In genomic region chr7:73341877-73342276, GRCh38 we compare ENCODE assay signal across 10 cellular contexts. TPM values are rescaled to one million over a fixed set of nuclear protein-coding genes. Genes with fewer than 3 reads are reported as not detected.
DNase-seq lines count a peak whose midpoint lies in the region; ATAC-seq and TF ChIP-seq lines count a peak whose summit lies in the region.
"Had no signal": no experiment of that assay in that cellular context is flagged by ENCODE, and none has a peak within 500 bp of the region (broad histone marks: within the 10 kb centered on the region; RNA-seq: fewer than 3 reads in every experiment).

No MANE protein-coding gene starts in this region.

- no peaks in the 10 kb centered on the region for H3K79me2 ChIP-seq in OCI-LY3 (ENCODE audit: low read length)

- peaks cover 3% of the 10 kb centered on the region for H3K4me1 Mint-ChIP-seq in activated CD8-positive, alpha-beta T cell treated with anti-CD3 and anti-CD28 coated beads for 36 hours (ENCODE audit: low read depth)
- no peaks in the 10 kb centered on the region for H3K4me1 Mint-ChIP-seq in activated CD8-positive, alpha-beta T cell treated with anti-CD3 and anti-CD28 coated beads, Interleukin-2, amount 10 ng/mL, durations not matched to agents 7 days and 5 days (ENCODE audit: low read depth)
- peaks cover 3% of the 10 kb centered on the region for H3K4me1 Mint-ChIP-seq in glutamatergic neuron (ENCODE audit: low read depth, unreplicated experiment)

- DNase-seq in activated CD8-positive, alpha-beta T cell treated with anti-CD3 and anti-CD28 coated beads for 36 hours, result peak; percentile 13
- DNase-seq in activated CD8-positive, alpha-beta T cell treated with anti-CD3 and anti-CD28 coated beads, Interleukin-2, amount 10 ng/mL, durations not matched to agents 7 days and 5 days, result no peak
- DNase-seq in fibroblast of mammary gland (ENCODE audit: low read depth), result peak; percentile 88
- DNase-seq in upper lobe of right lung, result no peak
- DNase-seq in glutamatergic neuron, result no peak
- DNase-seq: Peyer's patch had no signal

- H3K4me1 ChIP-seq in OCI-LY3 (ENCODE audit: low read length) (no peaks in the 10 kb centered on the region), upper lobe of right lung (no peaks in the 10 kb centered on the region)
- H3K4me1 ChIP-seq: Peyer's patch had no signal

- H3K27ac ChIP-seq in OCI-LY3 (ENCODE audit: low read length) (no peak overlapping the region), upper lobe of right lung (no peak overlapping the region)
- H3K27ac ChIP-seq: Peyer's patch had no signal

- H2AFZ ChIP-seq in OCI-LY3 (ENCODE audit: low read depth, low read length), result no peak overlapping the region

- intact Hi-C loops in activated CD8-positive, alpha-beta T cell treated with anti-CD3 and anti-CD28 coated beads for 36 hours (cut with micrococcal nuclease), result no loop called here
- intact Hi-C loops in upper lobe of right lung (cut with DNase I), result no loop called here

- H3K4me3 ChIP-seq in OCI-LY3 (ENCODE audit: low read length), result no peak overlapping the region
- no peak overlapping the region for H3K4me3 ChIP-seq in fibroblast of mammary gland (ENCODE audit: control insufficient read depth, low read depth, low read length)
- H3K4me3 ChIP-seq in upper lobe of right lung, result no peak overlapping the region
- H3K4me3 ChIP-seq: Peyer's patch had no signal

- H3K36me3 ChIP-seq in OCI-LY3 (replicated peaks; ENCODE audit: low read depth, low read length) (no peaks in the 10 kb centered on the region), upper lobe of right lung (no peaks in the 10 kb centered on the region)
- H3K36me3 ChIP-seq: Peyer's patch had no signal

- no peak overlapping the region for H3K9ac ChIP-seq in OCI-LY3 (ENCODE audit: low read length)

- no peaks in the 10 kb centered on the region for H4K20me1 ChIP-seq in OCI-LY3 (ENCODE audit: insufficient read depth, low read length)

- CTCF ChIA-PET in activated CD8-positive, alpha-beta T cell treated with anti-CD3 and anti-CD28 coated beads for 36 hours (lab: Charles Lee), result no interaction called here
- CTCF ChIA-PET in activated CD8-positive, alpha-beta T cell treated with anti-CD3 and anti-CD28 coated beads, Interleukin-2, amount 10 ng/mL, durations not matched to agents 7 days and 5 days (lab: Charles Lee), result no interaction called here

- no peaks in the 10 kb centered on the region for H3K27me3 ChIP-seq in OCI-LY3 (ENCODE audit: low read depth, low read length)
- no peaks in the 10 kb centered on the region for H3K27me3 ChIP-seq in upper lobe of right lung
- H3K27me3 ChIP-seq: Peyer's patch had no signal

- peak; percentile 42 for ATAC-seq in activated CD8-positive, alpha-beta T cell treated with anti-CD3 and anti-CD28 coated beads for 36 hours
- ATAC-seq in activated CD8-positive, alpha-beta T cell treated with anti-CD3 and anti-CD28 coated beads, Interleukin-2, amount 10 ng/mL, durations not matched to agents 7 days and 5 days, result no peak
- ATAC-seq in upper lobe of right lung (peak; percentile 45), HG03439 (IDR thresholded peaks at IDR 0.05; ENCODE audit: unreplicated experiment) (no peak)
- no peak for ATAC-seq in activated CD4-positive, CD25-positive, alpha-beta regulatory T cell treated with anti-CD3 and anti-CD28 coated beads, Interleukin-2, amount 50 U/mL, for 24 hours

- no peak overlapping the region for H3K27ac Mint-ChIP-seq in activated CD8-positive, alpha-beta T cell treated with anti-CD3 and anti-CD28 coated beads for 36 hours
- no peak overlapping the region for H3K27ac Mint-ChIP-seq in activated CD8-positive, alpha-beta T cell treated with anti-CD3 and anti-CD28 coated beads, Interleukin-2, amount 10 ng/mL, durations not matched to agents 7 days and 5 days
- no peak overlapping the region for H3K27ac Mint-ChIP-seq in glutamatergic neuron (ENCODE audit: unreplicated experiment)
- H3K27ac Mint-ChIP-seq: B cell had no signal

- no peaks in the 10 kb centered on the region for H3K9me3 Mint-ChIP-seq in activated CD8-positive, alpha-beta T cell treated with anti-CD3 and anti-CD28 coated beads for 36 hours
- H3K9me3 Mint-ChIP-seq in activated CD8-positive, alpha-beta T cell treated with anti-CD3 and anti-CD28 coated beads, Interleukin-2, amount 10 ng/mL, durations not matched to agents 7 days and 5 days (ENCODE audit: insufficient read depth), result no peaks in the 10 kb centered on the region
- no peaks in the 10 kb centered on the region for H3K9me3 Mint-ChIP-seq in glutamatergic neuron (ENCODE audit: unreplicated experiment)

- TF ChIP-seq CTCF in activated CD8-positive, alpha-beta T cell treated with anti-CD3 and anti-CD28 coated beads for 36 hours (IDR thresholded peaks at IDR 0.05), result no peak
- TF ChIP-seq CTCF in OCI-LY3 (IDR thresholded peaks at IDR 0.05; ENCODE audit: low read depth, low read length) (no peak), fibroblast of mammary gland (conservative IDR thresholded peaks at IDR 0.05; ENCODE audit: control insufficient read depth, insufficient read depth, low read depth, low read length) (no peak), upper lobe of right lung (IDR thresholded peaks at IDR 0.05) (no peak), glutamatergic neuron (IDR thresholded peaks at IDR 0.05; ENCODE audit: partially characterized antibody, unreplicated experiment) (no peak)

- H3K9me3 ChIP-seq in OCI-LY3 (ENCODE audit: insufficient read depth, low read length) (no peaks in the 10 kb centered on the region), upper lobe of right lung (no peaks in the 10 kb centered on the region)
- H3K9me3 ChIP-seq: Peyer's patch had no signal

- H3K4me2 ChIP-seq in OCI-LY3 (ENCODE audit: low read length), result peak overlapping the region; percentile 5; the same call in 1 of the 2 replicates

- POLR2A ChIA-PET in activated CD8-positive, alpha-beta T cell treated with anti-CD3 and anti-CD28 coated beads for 36 hours (lab: Charles Lee), result interaction anchor here (1.2 kb wide), 1 partner anchor 12 kb away, joined by 5 read pairs; no protein-coding TSS in a partner anchor
- POLR2A ChIA-PET in activated CD8-positive, alpha-beta T cell treated with anti-CD3 and anti-CD28 coated beads, Interleukin-2, amount 10 ng/mL, durations not matched to agents 7 days and 5 days (lab: Charles Lee), result no interaction called here

- no peak overlapping the region for H3K4me3 Mint-ChIP-seq in activated CD8-positive, alpha-beta T cell treated with anti-CD3 and anti-CD28 coated beads for 36 hours
- no peak overlapping the region for H3K4me3 Mint-ChIP-seq in activated CD8-positive, alpha-beta T cell treated with anti-CD3 and anti-CD28 coated beads, Interleukin-2, amount 10 ng/mL, durations not matched to agents 7 days and 5 days
- H3K4me3 Mint-ChIP-seq in glutamatergic neuron (ENCODE audit: unreplicated experiment), result no peak overlapping the region
- H3K4me3 Mint-ChIP-seq: B cell had no signal

- peaks cover 3% of the 10 kb centered on the region for H3K27me3 Mint-ChIP-seq in activated CD8-positive, alpha-beta T cell treated with anti-CD3 and anti-CD28 coated beads for 36 hours
- H3K27me3 Mint-ChIP-seq in activated CD8-positive, alpha-beta T cell treated with anti-CD3 and anti-CD28 coated beads, Interleukin-2, amount 10 ng/mL, durations not matched to agents 7 days and 5 days (ENCODE audit: low read depth), result peaks cover 2% of the 10 kb centered on the region
- H3K27me3 Mint-ChIP-seq in glutamatergic neuron (ENCODE audit: unreplicated experiment), result no peaks in the 10 kb centered on the region

- no peaks in the 10 kb centered on the region for H3K36me3 Mint-ChIP-seq in activated CD8-positive, alpha-beta T cell treated with anti-CD3 and anti-CD28 coated beads for 36 hours (ENCODE audit: low read depth)
- no peaks in the 10 kb centered on the region for H3K36me3 Mint-ChIP-seq in activated CD8-positive, alpha-beta T cell treated with anti-CD3 and anti-CD28 coated beads, Interleukin-2, amount 10 ng/mL, durations not matched to agents 7 days and 5 days (ENCODE audit: low read depth)
- no peaks in the 10 kb centered on the region for H3K36me3 Mint-ChIP-seq in glutamatergic neuron (ENCODE audit: unreplicated experiment)

RNA-seq across cellular contexts. Expression of gene FKBP6, which starts 13.9 kb away (rescaled TPM):
- not detected for total RNA-seq in activated CD8-positive, alpha-beta T cell treated with anti-CD3 and anti-CD28 coated beads for 36 hours
- not detected for total RNA-seq in activated CD8-positive, alpha-beta T cell treated with anti-CD3 and anti-CD28 coated beads, Interleukin-2, amount 10 ng/mL, durations not matched to agents 7 days and 5 days
- total RNA-seq in upper lobe of right lung (not detected), glutamatergic neuron (ENCODE audit: unreplicated experiment) (not detected)
- total RNA-seq: B cell, Peyer's patch had no signal

RNA-seq across cellular contexts. Expression of gene TRIM50, which starts 14.0 kb away (rescaled TPM):
- not detected for total RNA-seq in activated CD8-positive, alpha-beta T cell treated with anti-CD3 and anti-CD28 coated beads for 36 hours
- total RNA-seq in activated CD8-positive, alpha-beta T cell treated with anti-CD3 and anti-CD28 coated beads, Interleukin-2, amount 10 ng/mL, durations not matched to agents 7 days and 5 days, result not detected
- total RNA-seq in upper lobe of right lung (0.20 TPM), glutamatergic neuron (ENCODE audit: unreplicated experiment) (not detected)
- total RNA-seq: B cell had no signal

RNA-seq across cellular contexts. Expression of gene NSUN5, which starts 33.3 kb away (rescaled TPM):
- 10 to 100 TPM; 55.6 to 59.6 TPM for total RNA-seq in activated CD8-positive, alpha-beta T cell treated with anti-CD3 and anti-CD28 coated beads for 36 hours
- 10 to 100 TPM; 53.6 to 54.1 TPM for total RNA-seq in activated CD8-positive, alpha-beta T cell treated with anti-CD3 and anti-CD28 coated beads, Interleukin-2, amount 10 ng/mL, durations not matched to agents 7 days and 5 days
- total RNA-seq in upper lobe of right lung, result 22.4 TPM
- total RNA-seq in glutamatergic neuron (ENCODE audit: unreplicated experiment), result 37.5 TPM

Comparison
In these comparisons a context has a peak if more than half of its experiments do, and no peak if none do; other contexts are left out.
1. ATAC-seq: peak in activated CD8-positive, alpha-beta T cell treated with anti-CD3 and anti-CD28 coated beads for 36 hours (single experiment) and upper lobe of right lung (single experiment); none in activated CD8-positive, alpha-beta T cell treated with anti-CD3 and anti-CD28 coated beads, Interleukin-2, amount 10 ng/mL, durations not matched to agents 7 days and 5 days (single experiment), HG03439 (single experiment) and activated CD4-positive, CD25-positive, alpha-beta regulatory T cell treated with anti-CD3 and anti-CD28 coated beads, Interleukin-2, amount 50 U/mL, for 24 hours (0 of 2).
2. DNase-seq: peak in activated CD8-positive, alpha-beta T cell treated with anti-CD3 and anti-CD28 coated beads for 36 hours (single experiment) and fibroblast of mammary gland (single experiment); none in activated CD8-positive, alpha-beta T cell treated with anti-CD3 and anti-CD28 coated beads, Interleukin-2, amount 10 ng/mL, durations not matched to agents 7 days and 5 days (single experiment), upper lobe of right lung (single experiment) and glutamatergic neuron (single experiment).